In the genomic region with DNA sequence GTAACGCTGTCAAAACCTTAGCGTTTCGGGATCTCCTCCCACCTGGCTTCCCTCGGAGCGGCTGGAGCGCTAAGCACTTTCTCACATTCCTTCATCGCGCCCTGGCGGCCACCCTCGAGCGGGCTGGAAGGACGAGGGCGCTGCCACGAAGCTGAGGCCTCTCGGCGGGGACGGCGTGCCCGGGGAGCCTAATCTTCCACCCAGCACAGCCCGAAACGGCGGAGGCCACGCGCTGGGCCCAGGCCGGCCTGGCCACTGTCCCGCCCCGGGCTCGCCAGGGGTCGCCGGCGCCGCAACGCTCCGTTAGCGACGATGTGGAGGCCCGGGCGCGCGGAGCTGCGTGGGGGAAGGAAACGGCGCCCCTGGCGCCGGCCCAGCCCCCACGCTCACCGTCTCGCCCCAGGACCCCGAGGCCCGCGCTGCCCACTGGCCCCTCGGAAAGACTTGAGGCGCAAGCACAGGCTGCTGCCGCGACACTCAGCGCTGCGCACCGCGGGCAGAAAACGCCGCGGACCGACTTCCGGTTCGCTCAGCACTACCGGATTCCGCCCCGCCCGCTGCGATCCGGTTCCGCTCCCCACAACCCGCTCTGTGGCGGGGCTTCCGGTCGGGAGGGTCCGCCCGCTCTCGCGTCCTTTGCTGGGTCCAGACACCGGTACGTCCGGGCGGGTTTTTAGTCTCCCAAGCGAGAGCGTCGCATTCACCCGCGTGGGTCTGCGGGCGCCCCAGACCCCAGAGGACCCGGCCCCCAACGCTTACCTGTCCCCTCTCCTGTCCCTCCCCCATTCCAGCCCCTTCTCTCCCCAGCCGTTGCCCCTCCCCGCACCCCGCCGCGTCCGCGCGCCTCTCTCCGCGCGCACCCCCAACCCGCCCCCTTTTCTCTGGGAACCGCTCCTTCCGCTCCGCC, we compare ENCODE assay signal across 8 cellular contexts. TPM values are rescaled to one million over a fixed set of nuclear protein-coding genes. Genes with fewer than 3 reads are reported as not detected.
DNase-seq lines count a peak whose midpoint lies in the region; ATAC-seq, FAIRE-seq and TF ChIP-seq lines count a peak whose summit lies in the region.

A gene with protein sequence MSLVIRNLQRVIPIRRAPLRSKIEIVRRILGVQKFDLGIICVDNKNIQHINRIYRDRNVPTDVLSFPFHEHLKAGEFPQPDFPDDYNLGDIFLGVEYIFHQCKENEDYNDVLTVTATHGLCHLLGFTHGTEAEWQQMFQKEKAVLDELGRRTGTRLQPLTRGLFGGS (plus strand): TSS at position 582 of the 907 bp plus-strand sequence. CDS start 572 bp downstream, outside the sequence.

- H3K27ac Mint-ChIP-seq in stimulated activated naive CD8-positive, alpha-beta T cell treated with anti-CD3 and anti-CD28 coated beads, Interleukin-15, amount 100 ng/mL, for 72 hours, result peak within 1 kb of the TSS; percentile 97

- H4K20me1 ChIP-seq in Loucy (ENCODE audit: insufficient read depth, low read length, poor library complexity, severe bottlenecking), result peaks cover 40% of the 10 kb centered on the region
- no peaks in the 10 kb centered on the region for H4K20me1 ChIP-seq in neural cell (ENCODE audit: insufficient read depth)

- H3F3A ChIP-seq in Loucy (ENCODE audit: low read depth) (0 out of 2 replicates have a peak, but pooled peaks cover 2% of the 10 kb centered on the region), neural cell (ENCODE audit: insufficient read depth, low read length, poor library complexity, severe bottlenecking) (no peaks in the 10 kb centered on the region)

- H2AFZ ChIP-seq in Loucy (ENCODE audit: low read length), result peak within 1 kb of the TSS; percentile 80
- peak within 1 kb of the TSS; percentile 83 for H2AFZ ChIP-seq in neural cell (ENCODE audit: low read depth, low read length)

- H3K79me2 ChIP-seq in Loucy (ENCODE audit: insufficient read depth, low read length) (peaks cover 52% of the 10 kb centered on the region), neural cell (replicated peaks; ENCODE audit: insufficient read depth, low read length) (peaks cover 39% of the 10 kb centered on the region)

- FAIRE-seq in H54 (lab: Jason Lieb, UNC), result no peak

- H3K4me1 Mint-ChIP-seq in stimulated activated naive CD8-positive, alpha-beta T cell treated with anti-CD3 and anti-CD28 coated beads, Interleukin-15, amount 100 ng/mL, for 72 hours, result peaks cover 54% of the 10 kb centered on the region

- no peaks in the 10 kb centered on the region for H3K9me3 Mint-ChIP-seq in stimulated activated naive CD8-positive, alpha-beta T cell treated with anti-CD3 and anti-CD28 coated beads, Interleukin-15, amount 100 ng/mL, for 72 hours

- peak within 1 kb of the TSS; percentile 90 for H3K4me2 ChIP-seq in Loucy (ENCODE audit: low read depth, low read length, poor library complexity, severe bottlenecking)
- peak within 1 kb of the TSS; percentile 83 for H3K4me2 ChIP-seq in neural cell (ENCODE audit: low read length)

- peak; percentile 51 for TF ChIP-seq RAD21 in neural cell (conservative IDR thresholded peaks at IDR 0.05)

- TF ChIP-seq POLR2A in H54 (IDR thresholded peaks at IDR 0.05; ENCODE audit: low read depth, low read length), result peak; percentile 91

- H3K4me3 Mint-ChIP-seq in stimulated activated naive CD8-positive, alpha-beta T cell treated with anti-CD3 and anti-CD28 coated beads, Interleukin-15, amount 100 ng/mL, for 72 hours, result peak within 1 kb of the TSS; percentile 99

- H3K36me3 ChIP-seq in ES-I3 (ENCODE audit: insufficient read depth, low read length) (peaks cover 20% of the 10 kb centered on the region), Loucy (ENCODE audit: insufficient read depth, low read length) (no peaks in the 10 kb centered on the region), neural cell (ENCODE audit: insufficient read depth, low read length) (peaks cover 9% of the 10 kb centered on the region)

- H3K9me3 ChIP-seq in ES-I3 (ENCODE audit: control insufficient read depth, insufficient read depth, low read length), result no peaks in the 10 kb centered on the region
- H3K9me3 ChIP-seq in Loucy (ENCODE audit: insufficient read depth, low read depth, low read length), result no peaks in the 10 kb centered on the region
- no peaks in the 10 kb centered on the region for H3K9me3 ChIP-seq in neural cell (ENCODE audit: low read length)

- peak; percentile 94 for DNase-seq in H54 (ENCODE audit: insufficient read length, low spot score)
- DNase-seq in SHP77 (lab: John Stamatoyannopoulos, UW), result peak; percentile 83 to 93
- DNase-seq in activated effector memory CD4-positive, alpha-beta T cell treated with anti-CD3 and anti-CD28 coated beads, Interleukin-2, amount 50 U/mL, for 16 hours, result peak; percentile 95
- peak; percentile 81 for DNase-seq in fibroblast of the conjunctiva (ENCODE audit: low read depth)
- DNase-seq in stimulated activated naive CD8-positive, alpha-beta T cell treated with anti-CD3 and anti-CD28 coated beads, Interleukin-15, amount 100 ng/mL, for 72 hours, result peak; percentile 85 to 88

- H3K4me3 ChIP-seq in Loucy (ENCODE audit: low read length, poor library complexity, severe bottlenecking) (peak within 1 kb of the TSS; percentile 76), neural cell (ENCODE audit: low read length) (peak within 1 kb of the TSS; percentile 89)

- no peaks in the 10 kb centered on the region for H3K9me2 ChIP-seq in Loucy (replicated peaks; ENCODE audit: low read depth, low read length)
- H3K9me2 ChIP-seq in neural cell (ENCODE audit: insufficient read depth, low read length), result no peaks in the 10 kb centered on the region

- H3K4me1 ChIP-seq in ES-I3 (ENCODE audit: insufficient read depth, low read length) (peaks cover 16% of the 10 kb centered on the region), Loucy (ENCODE audit: insufficient read depth, low read length, poor library complexity, severe bottlenecking) (peaks cover 41% of the 10 kb centered on the region)

- H3K27ac ChIP-seq in neural cell (ENCODE audit: low read length), result peak within 1 kb of the TSS; percentile 94

- no peaks in the 10 kb centered on the region for H3K27me3 Mint-ChIP-seq in stimulated activated naive CD8-positive, alpha-beta T cell treated with anti-CD3 and anti-CD28 coated beads, Interleukin-15, amount 100 ng/mL, for 72 hours

- no peaks in the 10 kb centered on the region for H3K27me3 ChIP-seq in Loucy (ENCODE audit: insufficient read depth, low read length, poor library complexity, severe bottlenecking)
- H3K27me3 ChIP-seq in neural cell (ENCODE audit: insufficient read depth, low read depth, low read length), result no peaks in the 10 kb centered on the region

- peak; percentile 44 for TF ChIP-seq EP300 in neural cell (conservative IDR thresholded peaks at IDR 0.05; ENCODE audit: poor library complexity, severe bottlenecking)

- H3K9ac ChIP-seq in ES-I3 (ENCODE audit: low read depth, low read length) (peak within 1 kb of the TSS; percentile 78), Loucy (ENCODE audit: low read depth, low read length, poor library complexity, severe bottlenecking) (peak within 1 kb of the TSS; percentile 82), neural cell (ENCODE audit: low read length) (peak within 1 kb of the TSS; percentile 86)

- peak; percentile 41 for TF ChIP-seq CTCF in Loucy (conservative IDR thresholded peaks at IDR 0.05; ENCODE audit: low read length)
- TF ChIP-seq CTCF in neural cell (IDR thresholded peaks at IDR 0.05; ENCODE audit: poor library complexity, severe bottlenecking), result peak; percentile 64

- ATAC-seq in stimulated activated naive CD8-positive, alpha-beta T cell treated with anti-CD3 and anti-CD28 coated beads, Interleukin-15, amount 100 ng/mL, for 72 hours, result peak; percentile 94

TF ChIP-seq in neural cell, 6 proteins besides CTCF, POLR2A, EP300 and RAD21:
- TF ChIP-seq SMC3 (conservative IDR thresholded peaks at IDR 0.05; ENCODE audit: poor library complexity) (peak; percentile 51), POLR2AphosphoS5 (IDR thresholded peaks at IDR 0.05) (peak; percentile 85), MXI1 (conservative IDR thresholded peaks at IDR 0.05; ENCODE audit: poor library complexity, severe bottlenecking) (peak; percentile 87), TAF1 (IDR thresholded peaks at IDR 0.05; ENCODE audit: low read depth) (no peak)
- TF ChIP-seq, protein P1, sequence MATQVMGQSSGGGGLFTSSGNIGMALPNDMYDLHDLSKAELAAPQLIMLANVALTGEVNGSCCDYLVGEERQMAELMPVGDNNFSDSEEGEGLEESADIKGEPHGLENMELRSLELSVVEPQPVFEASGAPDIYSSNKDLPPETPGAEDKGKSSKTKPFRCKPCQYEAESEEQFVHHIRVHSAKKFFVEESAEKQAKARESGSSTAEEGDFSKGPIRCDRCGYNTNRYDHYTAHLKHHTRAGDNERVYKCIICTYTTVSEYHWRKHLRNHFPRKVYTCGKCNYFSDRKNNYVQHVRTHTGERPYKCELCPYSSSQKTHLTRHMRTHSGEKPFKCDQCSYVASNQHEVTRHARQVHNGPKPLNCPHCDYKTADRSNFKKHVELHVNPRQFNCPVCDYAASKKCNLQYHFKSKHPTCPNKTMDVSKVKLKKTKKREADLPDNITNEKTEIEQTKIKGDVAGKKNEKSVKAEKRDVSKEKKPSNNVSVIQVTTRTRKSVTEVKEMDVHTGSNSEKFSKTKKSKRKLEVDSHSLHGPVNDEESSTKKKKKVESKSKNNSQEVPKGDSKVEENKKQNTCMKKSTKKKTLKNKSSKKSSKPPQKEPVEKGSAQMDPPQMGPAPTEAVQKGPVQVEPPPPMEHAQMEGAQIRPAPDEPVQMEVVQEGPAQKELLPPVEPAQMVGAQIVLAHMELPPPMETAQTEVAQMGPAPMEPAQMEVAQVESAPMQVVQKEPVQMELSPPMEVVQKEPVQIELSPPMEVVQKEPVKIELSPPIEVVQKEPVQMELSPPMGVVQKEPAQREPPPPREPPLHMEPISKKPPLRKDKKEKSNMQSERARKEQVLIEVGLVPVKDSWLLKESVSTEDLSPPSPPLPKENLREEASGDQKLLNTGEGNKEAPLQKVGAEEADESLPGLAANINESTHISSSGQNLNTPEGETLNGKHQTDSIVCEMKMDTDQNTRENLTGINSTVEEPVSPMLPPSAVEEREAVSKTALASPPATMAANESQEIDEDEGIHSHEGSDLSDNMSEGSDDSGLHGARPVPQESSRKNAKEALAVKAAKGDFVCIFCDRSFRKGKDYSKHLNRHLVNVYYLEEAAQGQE (IDR thresholded peaks at IDR 0.05; ENCODE audit: borderline replicate concordance), result peak; percentile 56

RNA-seq across cellular contexts. Expression of the gene that starts here (rescaled TPM):
- 88.4 and 95.3 TPM in 2 replicates for polyA plus RNA-seq in neural cell
- 22.2 and 28.7 TPM in 2 replicates for polyA minus RNA-seq in neural cell

Comparison
In these comparisons a context has a peak if more than half of its experiments do, and no peak if none do; other contexts are left out.
1. Peak in every context shown above with its lines: DNase-seq, ATAC-seq, H3K4me3 ChIP-seq and H3K27ac ChIP-seq.